Comparison of ENCODE assay signal across 17 cellular contexts in the genomic region with DNA sequence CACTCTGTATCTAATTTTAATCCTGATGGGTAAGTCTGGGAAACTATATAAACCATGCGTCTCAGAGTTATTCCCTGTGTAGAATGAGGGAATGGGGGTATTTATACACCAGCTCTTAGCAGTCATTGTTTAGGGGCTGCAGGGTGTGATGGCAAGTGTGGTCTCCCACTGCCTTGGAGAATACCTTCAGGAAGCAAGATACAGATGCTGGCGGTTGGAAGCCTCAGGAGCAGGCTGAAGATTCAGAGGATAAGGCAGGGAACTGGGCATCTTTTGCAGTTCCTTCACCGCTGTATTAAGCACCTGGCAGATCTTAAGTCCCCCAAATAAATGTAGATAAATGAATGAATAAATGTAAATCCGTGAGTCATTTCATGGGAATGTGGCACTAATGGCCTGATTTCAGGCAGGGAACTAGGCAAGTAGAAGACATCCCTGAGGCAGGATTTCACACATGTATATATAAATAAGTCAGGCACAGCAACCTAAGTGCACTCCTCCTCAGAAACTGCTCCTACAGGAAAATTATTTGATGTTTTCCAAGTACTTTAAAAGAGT.
A peak's percentile ranks its signal among the peaks of the same experiment; 100 is the strongest.
DNase-seq lines count a peak whose midpoint lies in the region; FAIRE-seq and TF ChIP-seq lines count a peak whose summit lies in the region.
"Had no signal": no experiment of that assay in that cellular context is flagged by ENCODE, and none has a peak within 500 bp of the region (broad histone marks: within the 10 kb centered on the region; RNA-seq: fewer than 3 reads in every experiment).

No MANE protein-coding gene starts in this region.

- intact Hi-C loops in esophagus squamous epithelium (cut with DNase I): no loop called here

- H3K9me1 ChIP-seq in keratinocyte (ENCODE audit: control insufficient read depth, extremely low read depth, insufficient read depth, low read length): no peaks in the 10 kb centered on the region

- no peaks in the 10 kb centered on the region for H3K79me2 ChIP-seq in keratinocyte (ENCODE audit: control insufficient read depth, insufficient read depth, low read length)
- H3K79me2 ChIP-seq in smooth muscle cell (ENCODE audit: low read depth): no peaks in the 10 kb centered on the region

- H3K4me3 ChIP-seq in keratinocyte (ENCODE audit: control insufficient read depth in 2 of 3, extremely low read depth in 1 of 3, insufficient read depth in 2 of 3, low read depth in 1 of 3, low read length in 3 of 3) (no peak overlapping the region), smooth muscle cell (no peak overlapping the region), esophagus squamous epithelium (no peak overlapping the region)
- H3K4me3 ChIP-seq: GM12878 had no signal

- H3K27ac ChIP-seq in VCaP (peak overlapping the region; percentile 46; the same call in 1 of the 2 replicates), keratinocyte (ENCODE audit: control insufficient read depth, insufficient read depth, low read length) (no peak overlapping the region), smooth muscle cell (ENCODE audit: low read depth) (no peak overlapping the region), esophagus squamous epithelium (no peak overlapping the region)
- H3K27ac ChIP-seq: RWPE1 had no signal

- no peak for TF ChIP-seq CTCF in VCaP (conservative IDR thresholded peaks at IDR 0.05)
- no peak for TF ChIP-seq CTCF in keratinocyte (optimal IDR thresholded peaks at IDR 0.05 in 1 of 3, IDR thresholded peaks at IDR 0.05 in 1 of 3, conservative IDR thresholded peaks at IDR 0.05 in 1 of 3; ENCODE audit: extremely low read depth in 1 of 3, insufficient read depth in 2 of 3, low read length in 3 of 3)
- no peak for TF ChIP-seq CTCF in smooth muscle cell (IDR thresholded peaks at IDR 0.05; ENCODE audit: borderline replicate concordance, insufficient read depth, poor library complexity, severe bottlenecking)
- TF ChIP-seq CTCF in esophagus squamous epithelium (IDR thresholded peaks at IDR 0.05): no peak

- H3K9ac ChIP-seq in keratinocyte (ENCODE audit: control insufficient read depth, extremely low read depth, insufficient read depth, low read length) (no peak overlapping the region), smooth muscle cell (ENCODE audit: low read depth) (no peak overlapping the region)

- H3K36me3 ChIP-seq in keratinocyte (ENCODE audit: control insufficient read depth in 2 of 2, extremely low read depth in 1 of 2, insufficient read depth in 2 of 2, low read length in 2 of 2) (no peaks in the 10 kb centered on the region), smooth muscle cell (ENCODE audit: low read depth) (no peaks in the 10 kb centered on the region), esophagus squamous epithelium (no peaks in the 10 kb centered on the region)

- WGBS in smooth muscle cell (ENCODE audit: low lambda C conversion rate): 85% methylated on average over 4 of the region's 4 CpGs
- 36 to 70% methylated on average over 4 of the region's 4 CpGs for WGBS in esophagus squamous epithelium, 2 donors

- peak; percentile 70 for FAIRE-seq in keratinocyte (lab: Jason Lieb, UNC)
- FAIRE-seq: A204.1, D721Med, GM12878 had no signal

- dilution Hi-C loops in keratinocyte (cut with MboI; ENCODE audit: extremely low pct_ligation_motif_present, low sequenced_read_pairs): no loop called here

- no peak for TF ChIP-seq POLR2A in esophagus squamous epithelium (IDR thresholded peaks at IDR 0.05)

- H3F3A ChIP-seq in smooth muscle cell (ENCODE audit: low read depth): no peaks in the 10 kb centered on the region

- H2AFZ ChIP-seq in keratinocyte (ENCODE audit: control insufficient read depth, low read length) (no peak overlapping the region), smooth muscle cell (ENCODE audit: low read depth) (no peak overlapping the region)

- peak; percentile 45 for DNase-seq in EH (ENCODE audit: low read depth)
- DNase-seq in HT1080 (ENCODE audit: low read depth): peak; percentile 49
- DNase-seq in keratinocyte (ENCODE audit: low read depth, low spot score): peak; percentile 23
- DNase-seq in smooth muscle cell (lab: John Stamatoyannopoulos, UW; ENCODE audit: unreplicated experiment): no peak
- DNase-seq in esophagus squamous epithelium (lab: John Stamatoyannopoulos, UW): no peak
- no peak for DNase-seq in GF-D8 (lab: John Stamatoyannopoulos, UW)
- DNase-seq: DMS53, H9, NCI-H1417 treated with DMSO at 0.1 percent for 48 hours, NCI-H187, NCI-H446, NCI-H526 treated with DMSO at 0.1 percent for 48 hours had no signal

- peaks cover 62% of the 10 kb centered on the region for H3K4me1 ChIP-seq in keratinocyte (ENCODE audit: control insufficient read depth, extremely low read depth, insufficient read depth, low read length)
- no peaks in the 10 kb centered on the region for H3K4me1 ChIP-seq in smooth muscle cell (ENCODE audit: low read depth)
- peaks cover 5 to 52% (median 12%) of the 10 kb centered on the region in 3 donors for H3K4me1 ChIP-seq in esophagus squamous epithelium

- H3K9me3 ChIP-seq in keratinocyte (ENCODE audit: control insufficient read depth, low read depth, low read length): no peaks in the 10 kb centered on the region
- no peaks in the 10 kb centered on the region for H3K9me3 ChIP-seq in smooth muscle cell (replicated peaks; ENCODE audit: low read depth)
- H3K9me3 ChIP-seq in esophagus squamous epithelium: no peaks in the 10 kb centered on the region

- H3K27me3 ChIP-seq in keratinocyte (ENCODE audit: control insufficient read depth, extremely low read depth, insufficient read depth, low read length) (no peaks in the 10 kb centered on the region), smooth muscle cell (ENCODE audit: low read depth) (no peaks in the 10 kb centered on the region), esophagus squamous epithelium (no peaks in the 10 kb centered on the region)

- peak overlapping the region; percentile 22 for H3K4me2 ChIP-seq in keratinocyte (ENCODE audit: control insufficient read depth, extremely low read depth, insufficient read depth, low read depth, low read length)
- H3K4me2 ChIP-seq in smooth muscle cell: no peak overlapping the region

- H4K20me1 ChIP-seq in keratinocyte (ENCODE audit: control insufficient read depth, extremely low read depth, insufficient read depth, low read length): no peaks in the 10 kb centered on the region
- no peaks in the 10 kb centered on the region for H4K20me1 ChIP-seq in smooth muscle cell (ENCODE audit: low read depth)

Comparison
In these comparisons a context has a peak if more than half of its experiments do, and no peak if none do; other contexts are left out.
1. DNase-seq: peak in EH (single experiment), HT1080 (single experiment) and keratinocyte (single experiment); none in smooth muscle cell (single experiment), esophagus squamous epithelium (single experiment) and GF-D8 (single experiment).